Comparison of ENCODE assay signal across 8 cellular contexts in the genomic region with DNA sequence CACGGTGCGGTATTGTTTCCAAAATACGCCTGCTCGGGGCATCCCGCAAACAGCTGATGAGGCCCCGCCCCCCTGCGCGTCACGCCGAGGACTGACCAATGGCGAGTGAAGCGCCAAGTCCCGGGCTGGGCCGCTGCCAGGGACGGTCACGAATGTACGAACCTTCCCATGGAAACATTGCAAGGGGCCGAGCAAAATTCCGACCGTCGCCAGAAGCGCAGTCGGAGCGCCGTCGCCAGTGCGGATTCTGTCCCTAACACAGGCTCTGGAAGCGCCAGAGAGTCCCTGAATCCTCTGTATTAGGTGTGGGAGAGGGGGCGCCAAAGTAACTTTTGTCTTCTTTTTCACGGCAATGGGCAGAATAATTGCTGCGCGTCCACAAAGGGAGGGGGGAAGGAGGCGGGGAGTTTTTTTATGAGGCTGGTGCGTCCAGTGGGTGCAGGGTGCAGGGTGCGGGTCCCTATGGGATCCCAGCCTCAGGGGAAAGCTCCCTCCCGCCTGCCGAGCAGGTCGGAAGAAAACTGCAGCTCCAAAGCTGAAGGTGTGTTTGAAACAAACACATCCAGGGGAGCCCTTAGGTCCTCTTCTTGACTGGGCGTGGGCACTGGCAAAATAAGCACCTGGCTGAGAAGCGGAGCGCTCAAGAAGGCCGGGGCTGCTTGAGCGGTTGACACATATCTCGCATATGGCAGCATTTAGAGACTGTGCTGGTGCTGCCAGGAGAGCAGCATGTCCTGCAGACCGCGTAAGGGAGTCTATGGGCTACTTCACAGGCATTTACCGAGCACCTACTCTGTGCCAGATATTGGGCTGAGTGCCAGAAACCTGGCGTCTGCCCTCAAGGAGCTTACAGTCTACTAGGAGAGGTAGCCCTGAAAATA. TPM values are rescaled to one million over a fixed set of nuclear protein-coding genes. Genes with fewer than 3 reads are reported as not detected.
DNase-seq lines count a peak whose midpoint lies in the region; ATAC-seq and TF ChIP-seq lines count a peak whose summit lies in the region.

A gene with protein sequence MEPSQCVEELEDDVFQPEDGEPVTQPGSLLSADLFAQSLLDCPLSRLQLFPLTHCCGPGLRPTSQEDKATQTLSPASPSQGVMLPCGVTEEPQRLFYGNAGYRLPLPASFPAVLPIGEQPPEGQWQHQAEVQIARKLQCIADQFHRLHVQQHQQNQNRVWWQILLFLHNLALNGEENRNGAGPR (minus strand): TSS at position 25 of the 881 bp plus-strand sequence. CDS start 2,793 bp downstream, outside the sequence.

- peaks cover 5% of the 10 kb centered on the region for H3K27me3 Mint-ChIP-seq in chondrocyte (ENCODE audit: low read depth)

- TF ChIP-seq CTCF in chondrocyte (IDR thresholded peaks at IDR 0.05), result peak; percentile 74

- H3K36me3 Mint-ChIP-seq in chondrocyte (ENCODE audit: low read depth), result no peaks in the 10 kb centered on the region

- H3K27ac Mint-ChIP-seq in chondrocyte (ENCODE audit: unreplicated experiment), result peak within 1 kb of the TSS; percentile 85

- peak; percentile 97 for DNase-seq in AG20443 (ENCODE audit: low spot score)
- peak; percentile 96 for DNase-seq in NCI-H460 (ENCODE audit: extremely low read depth, low read depth)
- DNase-seq in activated CD4-positive, CD25-positive, alpha-beta regulatory T cell treated with anti-CD3 and anti-CD28 coated beads, Interleukin-2, amount 50 U/mL, for 72 hours, result peak; percentile 95
- peak; percentile 99 for DNase-seq in chondrocyte (ENCODE audit: low spot score)
- DNase-seq in kidney tubule cell (ENCODE audit: low spot score), result peak; percentile 99
- DNase-seq in stimulated activated CD4-positive, alpha-beta T cell treated with anti-CD3 and anti-CD28 coated beads, Interleukin-1b, Interleukin-23, amount 100 ng/mL, for 1 hour (ENCODE audit: low read depth in 2 of 2), result peak; percentile 92 to 98

- H3K4me1 Mint-ChIP-seq in chondrocyte (ENCODE audit: low read depth), result peaks cover 53% of the 10 kb centered on the region

- peak within 1 kb of the TSS; percentile 91 for H3K4me3 Mint-ChIP-seq in chondrocyte (ENCODE audit: unreplicated experiment)

- no peaks in the 10 kb centered on the region for H3K9me3 Mint-ChIP-seq in chondrocyte (ENCODE audit: low read depth)

- ATAC-seq in GM19043 (IDR thresholded peaks at IDR 0.05; ENCODE audit: low read depth, unreplicated experiment) (peak; percentile 50), HG03378 (IDR thresholded peaks at IDR 0.05; ENCODE audit: unreplicated experiment) (peak; percentile 44)

RNA-seq across cellular contexts. Expression of the gene that starts here (rescaled TPM):
- total RNA-seq in NCI-H460 (2014; rRNA removed; shearing (Covaris generic)), result 0.32 TPM in 1 of 2 replicates, not detected in the other
- polyA plus RNA-seq in NCI-H460 (2014; cell fraction: nucleus; rRNA removed), result not detected in 2 replicates
- 15.1 to 40.9 TPM (median 17.9 TPM) in 3 replicates for total RNA-seq in chondrocyte

Comparison
In these comparisons a context has a peak if more than half of its experiments do, and no peak if none do; other contexts are left out.
1. Peak in every context shown above with its lines: DNase-seq and ATAC-seq.
2. RNA of the gene that starts here (total RNA-seq): 15.1 to 40.9 TPM in chondrocyte; 0.32 TPM in NCI-H460; every median in the first group is over 10 times any median in the second.
3. Peak in DNase-seq in NCI-H460; RNA of the gene not detected or under 1 TPM.